In the genomic region with DNA sequence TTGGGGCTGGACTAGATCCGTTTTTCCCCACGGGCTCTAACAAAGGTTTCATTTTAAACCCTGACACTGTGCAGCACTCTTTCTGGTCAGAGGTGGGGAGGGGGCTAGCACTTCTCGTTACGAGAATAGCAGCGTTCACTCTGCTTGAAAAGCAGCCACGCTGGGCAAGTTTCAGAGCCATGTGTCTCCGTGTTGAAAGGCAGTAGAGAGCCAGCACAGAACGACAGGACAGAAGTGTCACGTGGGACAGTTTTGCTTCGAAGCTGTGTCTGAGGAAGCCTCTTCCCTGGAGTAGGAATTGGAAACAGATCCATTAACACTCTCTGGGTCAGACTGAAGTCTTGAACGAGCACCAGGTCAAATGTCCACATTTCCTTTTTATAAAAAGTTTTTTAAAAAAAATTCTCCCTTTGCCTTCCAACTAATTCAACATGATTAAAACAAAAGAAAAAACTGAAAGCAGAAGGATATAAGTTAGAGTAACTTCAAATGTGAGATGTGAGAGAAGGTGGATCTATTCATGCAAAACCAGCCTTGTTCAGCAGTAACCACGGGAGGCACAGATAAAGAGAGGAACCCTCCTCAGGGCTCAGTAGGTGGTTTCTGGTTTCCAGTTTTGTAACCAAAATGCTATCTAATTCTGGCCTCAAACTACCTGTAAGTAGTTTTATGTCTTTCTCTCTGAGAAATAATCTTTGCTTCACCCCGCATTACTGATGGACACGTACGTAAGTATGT, we compare ENCODE assay signal across 8 cellular contexts.
DNase-seq lines count a peak whose midpoint lies in the region; ATAC-seq and TF ChIP-seq lines count a peak whose summit lies in the region.

No MANE protein-coding gene starts in this region.

- H3K4me3 ChIP-seq in AG04449 (ENCODE audit: low read depth, low read length) (peak overlapping the region; percentile 3), SK-N-MC (no peak overlapping the region)

- peak overlapping the region; percentile 29 for H3K9ac ChIP-seq in SK-N-MC (ENCODE audit: insufficient read length)

- no peak for TF ChIP-seq CTCF in AG04449 (IDR thresholded peaks at IDR 0.05; ENCODE audit: insufficient read depth, low read length, missing control alignments)

- no peak for DNase-seq in AG04449 (ENCODE audit: low read depth, low spot score)
- no peak for DNase-seq in SK-N-MC (ENCODE audit: low read depth, low spot score)
- DNase-seq in lung microvascular endothelial cell (ENCODE audit: low read depth in 2 of 2): peak; percentile 45 to 57
- DNase-seq in dedifferentiated amniotic fluid mesenchymal stem cell (ENCODE audit: extremely low spot score): no peak
- no peak for DNase-seq in NCI-H2081 treated with DMSO at 0.1 percent for 48 hours (lab: John Stamatoyannopoulos, UW)
- DNase-seq in effector CD4-positive, alpha-beta T cell: no peak

- no peaks in the 10 kb centered on the region for H3K9me3 ChIP-seq in SK-N-MC (ENCODE audit: low read depth, low read length)

- H3K27ac ChIP-seq in SK-N-MC: no peak overlapping the region

- ATAC-seq in GM19467 (IDR thresholded peaks at IDR 0.05; ENCODE audit: unreplicated experiment): peak; percentile 48
- ATAC-seq in HG03025 (IDR thresholded peaks at IDR 0.05; ENCODE audit: low FRiP score, unreplicated experiment): no peak

- POLR2A ChIA-PET in AG04449 (lab: Yijun Ruan, JAX): interaction anchor here (1.5 kb wide), 1 partner anchor 183 kb away, joined by 5 read pairs; no protein-coding TSS in a partner anchor

- CTCF ChIA-PET in AG04449 (lab: Yijun Ruan, JAX): interaction anchor here (1.0 to 3.4 kb wide), 8 partner anchors 8 to 184 kb away, joined by 3 to 14 read pairs (median 5); a partner anchor contains a TSS

- H3K36me3 ChIP-seq in SK-N-MC (ENCODE audit: insufficient read depth, low read length): no peaks in the 10 kb centered on the region; the same call in 1 of the 2 replicates

Comparison
In these comparisons a context has a peak if more than half of its experiments do, and no peak if none do; other contexts are left out.
1. DNase-seq: peak in lung microvascular endothelial cell (2 of 2); none in AG04449 (single experiment), SK-N-MC (single experiment), dedifferentiated amniotic fluid mesenchymal stem cell (single experiment), NCI-H2081 treated with DMSO at 0.1 percent for 48 hours (single experiment) and effector CD4-positive, alpha-beta T cell (single experiment).